ENCODE assay signal across 26 cellular contexts in the genomic region with DNA sequence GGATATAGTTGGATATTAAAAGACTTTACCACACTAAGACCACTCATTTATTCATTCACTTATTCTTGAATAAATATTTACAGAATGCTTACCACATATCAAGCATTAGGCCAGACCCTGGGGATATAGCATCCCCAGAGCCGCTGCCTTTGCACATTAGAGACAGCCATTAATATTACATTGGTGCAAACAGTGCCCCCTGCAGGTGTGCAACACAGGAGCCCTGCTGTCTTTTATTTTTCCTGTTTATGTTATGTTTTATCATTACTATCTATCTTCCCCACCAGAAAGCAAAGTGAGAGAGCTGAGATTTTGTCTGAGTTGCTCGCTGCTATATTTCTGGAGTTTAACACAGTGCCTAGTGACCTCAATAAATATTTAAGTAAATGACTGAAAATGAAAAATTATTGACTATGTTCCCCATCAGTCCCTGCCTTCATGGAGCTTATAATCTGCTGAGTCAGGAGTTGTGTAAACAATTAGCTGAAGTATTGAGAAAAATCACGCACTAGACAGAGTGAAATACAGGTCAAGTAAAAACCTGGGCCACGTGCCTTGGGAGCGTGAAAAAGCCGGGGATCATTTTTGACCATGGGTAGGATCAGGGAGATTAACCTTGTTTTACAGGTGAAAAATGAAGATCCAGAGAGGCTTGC.
DNase-seq lines count a peak whose midpoint lies in the region; ATAC-seq, FAIRE-seq and TF ChIP-seq lines count a peak whose summit lies in the region.
"Had no signal": no experiment of that assay in that cellular context is flagged by ENCODE, and none has a peak within 500 bp of the region (broad histone marks: within the 10 kb centered on the region; RNA-seq: fewer than 3 reads in every experiment).

No MANE protein-coding gene starts in this region.

- H3K36me3 Mint-ChIP-seq in type B pancreatic cell = no peaks in the 10 kb centered on the region
- H3K36me3 Mint-ChIP-seq: activated naive CD4-positive, alpha-beta T cell treated with anti-CD3 and anti-CD28 coated beads, Interleukin-2, amount 50 U/mL, for 24 hours; immature natural killer cell had no signal

- H2AK5ac ChIP-seq in H1 (ENCODE audit: low read depth, low read length) = no peak overlapping the region

- no peaks in the 10 kb centered on the region for H3K79me2 ChIP-seq in H1 (ENCODE audit: control insufficient read depth in 1 of 2, insufficient read depth in 2 of 2, low read length in 2 of 2)

- no peaks in the 10 kb centered on the region for H3K9me3 ChIP-seq in H1 (ENCODE audit: insufficient read depth in 2 of 2, low read depth in 1 of 2, low read length in 1 of 2)
- H3K9me3 ChIP-seq: left ventricle myocardium inferior, prostate gland, SJSA1, thyroid gland had no signal

- no peaks in the 10 kb centered on the region for H3K27me3 ChIP-seq in H1 (replicated peaks in 1 of 4; ENCODE audit: control insufficient read depth in 3 of 4, extremely low read depth in 1 of 4, insufficient read depth in 3 of 4, low read length in 3 of 4)
- H3K27me3 ChIP-seq: SJSA1, thyroid gland had no signal

- H2AFZ ChIP-seq in H1 (ENCODE audit: low read length) = no peak overlapping the region

- peaks cover 4% of the 10 kb centered on the region for H3K4me1 Mint-ChIP-seq in type B pancreatic cell (ENCODE audit: unreplicated experiment)
- H3K4me1 Mint-ChIP-seq: activated naive CD4-positive, alpha-beta T cell treated with anti-CD3 and anti-CD28 coated beads, Interleukin-2, amount 50 U/mL, for 24 hours; immature natural killer cell had no signal

- no peaks in the 10 kb centered on the region for H3K27me3 Mint-ChIP-seq in type B pancreatic cell
- H3K27me3 Mint-ChIP-seq: activated naive CD4-positive, alpha-beta T cell treated with anti-CD3 and anti-CD28 coated beads, Interleukin-2, amount 50 U/mL, for 24 hours; CD4-positive, alpha-beta T cell had no signal

- no peak overlapping the region for H3K9ac ChIP-seq in H1 (replicated peaks in 1 of 4; ENCODE audit: extremely low read depth in 1 of 4, low read depth in 3 of 4, low read length in 3 of 4)

- peak; percentile 16 for DNase-seq in stimulated activated CD4-positive, alpha-beta T cell treated with anti-CD3 and anti-CD28 coated beads, Interleukin-15, amount 100 ng/mL, for 24 hours
- DNase-seq in stimulated activated CD4-positive, alpha-beta T cell treated with anti-CD3 and anti-CD28 coated beads, Interleukin-2, amount 100 ng/mL, for 24 hours = no peak
- DNase-seq in NCI-H69 (lab: John Stamatoyannopoulos, UW) = peak; percentile 6
- no peak for DNase-seq in H1 (ENCODE audit: low read depth in 1 of 2, low spot score in 2 of 2)
- no peak for DNase-seq in type B pancreatic cell (ENCODE audit: extremely low spot score, unreplicated experiment)
- DNase-seq in ecto neural progenitor cell (ENCODE audit: low spot score) = no peak
- DNase-seq: activated CD4-positive, alpha-beta T cell treated with anti-CD3 and anti-CD28 coated beads, Interleukin-2, amount 50 U/mL, for 48 hours; activated T-cell treated with anti-CD3 and anti-CD28 coated beads, Interleukin-2, amount 50 U/mL, for 1 hour; CD4-positive, alpha-beta T cell; DMS153; GF-D8; immature natural killer cell; left ventricle myocardium inferior; NCI-H2171 treated with DMSO at 0.1 percent for 48 hours; NCI-H526 treated with DMSO at 0.1 percent for 48 hours; stimulated activated CD4-positive, alpha-beta T cell treated with anti-CD3 and anti-CD28 coated beads, Interleukin-2, amount 100 ng/mL, for 48 hours; stimulated activated naive CD4-positive, alpha-beta T cell treated with Interleukin-2 at 50 U/mL for 16 hours; thyroid gland had no signal

- TF ChIP-seq POLR2A in H1 (IDR thresholded peaks at IDR 0.05; ENCODE audit: control extremely low read depth in 1 of 2, low read depth in 2 of 2, low read length in 2 of 2) = no peak

- no peak overlapping the region for H2BK120ac ChIP-seq in H1 (replicated peaks; ENCODE audit: low read depth, low read length)

- no peaks in the 10 kb centered on the region for H3K79me1 ChIP-seq in H1 (ENCODE audit: low read depth, low read length)

- H2BK20ac ChIP-seq in H1 (ENCODE audit: low read length) = no peak overlapping the region

- H3K4me1 ChIP-seq in H1 (replicated peaks in 1 of 4; ENCODE audit: control insufficient read depth in 3 of 4, insufficient read depth in 4 of 4, low read length in 3 of 4) = peaks cover 0 to 3% (median under 1%) of the 10 kb centered on the region in 4 experiments; a peak in 3 of 7 replicates
- H3K4me1 ChIP-seq: prostate gland, SJSA1, thyroid gland had no signal

- no peak for TF ChIP-seq EP300 in H1 (IDR thresholded peaks at IDR 0.05; ENCODE audit: borderline replicate concordance in 1 of 2, low read depth in 2 of 2, low read length in 2 of 2)

- no peak for ATAC-seq in GM18858 (IDR thresholded peaks at IDR 0.05; ENCODE audit: unreplicated experiment)
- no peak for ATAC-seq in HG03521 (IDR thresholded peaks at IDR 0.05; ENCODE audit: unreplicated experiment)

- no peak overlapping the region for H3K14ac ChIP-seq in H1 (ENCODE audit: insufficient read length)

- H3K36me3 ChIP-seq in H1 (ENCODE audit: control insufficient read depth in 2 of 4, insufficient read depth in 4 of 4, low read length in 3 of 4) = no peaks in the 10 kb centered on the region; a peak in 1 of 8 replicates
- H3K36me3 ChIP-seq: left ventricle myocardium inferior, prostate gland, SJSA1, thyroid gland had no signal

- H4K20me1 ChIP-seq in H1 (replicated peaks in 1 of 2; ENCODE audit: control insufficient read depth in 1 of 2, insufficient read depth in 2 of 2, low read length in 2 of 2) = no peaks in the 10 kb centered on the region

- FAIRE-seq in H1 (lab: Jason Lieb, UNC) = no peak
- FAIRE-seq: astrocyte had no signal

- no peak overlapping the region for H3K27ac ChIP-seq in H1 (ENCODE audit: low read depth, low read length)
- H3K27ac ChIP-seq: left ventricle myocardium inferior, prostate gland, SJSA1, thyroid gland had no signal

- POLR2A ChIA-PET in H1 (lab: Charles Lee; ENCODE audit: partially characterized antibody) = interaction anchor here (0.5 kb wide), 1 partner anchor 119 kb away, joined by 3 read pairs; no protein-coding TSS in a partner anchor

- CTCF ChIA-PET in H1 (lab: Charles Lee; ENCODE audit: partially characterized antibody) = interaction anchor here (0.9 to 3.2 kb wide), 10 partner anchors 8 to 430 kb away, joined by 3 to 12 read pairs (median 5); no protein-coding TSS in a partner anchor

- no peaks in the 10 kb centered on the region; the same call in 1 of the 2 replicates for H3K23me2 ChIP-seq in H1 (ENCODE audit: low read depth, low read length)

- peaks cover 9% of the 10 kb centered on the region for H3K9me3 Mint-ChIP-seq in type B pancreatic cell
- H3K9me3 Mint-ChIP-seq: activated naive CD4-positive, alpha-beta T cell treated with anti-CD3 and anti-CD28 coated beads, Interleukin-2, amount 50 U/mL, for 24 hours; CD4-positive, alpha-beta T cell; nephron had no signal

- no peak for TF ChIP-seq RAD21 in H1 (IDR thresholded peaks at IDR 0.05 in 1 of 2, conservative IDR thresholded peaks at IDR 0.05 in 1 of 2; ENCODE audit: low read depth in 2 of 2, low read length in 2 of 2)

- H4K5ac ChIP-seq in H1 (ENCODE audit: insufficient read length, low read depth, low read length) = no peak overlapping the region

- no peak overlapping the region for H4K91ac ChIP-seq in H1 (replicated peaks; ENCODE audit: insufficient read length, low read length)

- 0 out of 2 replicates have a peak overlapping the region, but pooled peaks have one; percentile 29 for H2BK15ac ChIP-seq in H1 (ENCODE audit: low read length)

- no peak overlapping the region for H3K4me3 Mint-ChIP-seq in type B pancreatic cell
- H3K4me3 Mint-ChIP-seq: activated naive CD4-positive, alpha-beta T cell treated with anti-CD3 and anti-CD28 coated beads, Interleukin-2, amount 50 U/mL, for 24 hours; CD4-positive, alpha-beta T cell; immature natural killer cell; nephron; WTC11 had no signal

- H2BK5ac ChIP-seq in H1 (ENCODE audit: low read depth, low read length) = no peak overlapping the region

- H4K8ac ChIP-seq in H1 (ENCODE audit: extremely low read depth, insufficient read depth, low read length) = no peak overlapping the region

- H3K4ac ChIP-seq in H1 (replicated peaks; ENCODE audit: insufficient read length, low read depth, low read length) = no peak overlapping the region

- H2BK12ac ChIP-seq in H1 (ENCODE audit: low read depth, low read length) = no peak overlapping the region

- no peak overlapping the region for H3K4me2 ChIP-seq in H1 (ENCODE audit: insufficient read depth in 1 of 2, low read depth in 2 of 2, low read length in 2 of 2)

- no peak overlapping the region for H3K4me3 ChIP-seq in H1 (ENCODE audit: extremely low read depth in 1 of 4, insufficient read depth in 2 of 4, low read depth in 3 of 4, low read length in 4 of 4)
- H3K4me3 ChIP-seq: left ventricle myocardium inferior, prostate gland, SJSA1, thyroid gland had no signal

- no peak overlapping the region for H3K27ac Mint-ChIP-seq in type B pancreatic cell
- H3K27ac Mint-ChIP-seq: activated naive CD4-positive, alpha-beta T cell treated with anti-CD3 and anti-CD28 coated beads, Interleukin-2, amount 50 U/mL, for 24 hours; CD4-positive, alpha-beta T cell; immature natural killer cell; nephron; WTC11 had no signal

- 93% methylated on average over 6 of the region's 6 CpGs; no CpG with 5 or more reads in 1 of the 2 experiments for WGBS in H1 (ENCODE audit: extremely low coverage in 1 of 2, insufficient coverage in 1 of 2, insufficient read length in 1 of 2, insufficient replicate concordance in 2 of 2, low coverage in 1 of 2, low lambda C conversion rate in 2 of 2, missing lambda C conversion rate in 1 of 2), 2 experiments

- H3K18ac ChIP-seq in H1 (ENCODE audit: extremely low read depth, low read length) = no peak overlapping the region

- TF ChIP-seq CTCF in H1 (IDR thresholded peaks at IDR 0.05; ENCODE audit: control extremely low read depth in 1 of 3, insufficient read depth in 1 of 3, low read depth in 1 of 3, low read length in 3 of 3) = peak in 2 of 3 experiments; percentile 18 to 22; a peak in 1 of 4 replicates
- peak; percentile 42 for TF ChIP-seq CTCF in type B pancreatic cell (conservative IDR thresholded peaks at IDR 0.05)

- H3K23ac ChIP-seq in H1 (ENCODE audit: insufficient read length) = no peak overlapping the region

- no peak overlapping the region for H3K56ac ChIP-seq in H1 (replicated peaks; ENCODE audit: insufficient read length, low read depth, low read length)

TF ChIP-seq in H1, 55 proteins besides CTCF, POLR2A, EP300 and RAD21:
- no peak for TF ChIP-seq TBP (IDR thresholded peaks at IDR 0.05; ENCODE audit: low read depth, low read length)
- TF ChIP-seq MAFK (IDR thresholded peaks at IDR 0.05; ENCODE audit: low read depth, low read length) = peak; percentile 76

Comparison
In these comparisons a context has a peak if more than half of its experiments do, and no peak if none do; other contexts are left out.
1. DNase-seq: peak in stimulated activated CD4-positive, alpha-beta T cell treated with anti-CD3 and anti-CD28 coated beads, Interleukin-15, amount 100 ng/mL, for 24 hours (single experiment) and NCI-H69 (single experiment); none in stimulated activated CD4-positive, alpha-beta T cell treated with anti-CD3 and anti-CD28 coated beads, Interleukin-2, amount 100 ng/mL, for 24 hours (0 of 2), H1 (0 of 2), type B pancreatic cell (single experiment) and ecto neural progenitor cell (single experiment).